1 cellular context compared by ENCODE assay signal in genomic region chr16:81448154-81449131, GRCh38.
A peak's percentile ranks its signal among the peaks of the same experiment; 100 is the strongest.
TF ChIP-seq lines count a peak whose summit lies in the region.

No MANE protein-coding gene starts in this region.

TF ChIP-seq in HepG2, 621 proteins besides CTCF, POLR2A, EP300 and RAD21 (continued from another document and continues in another):
- 0 out of 2 replicates have a peak, but pooled peaks have one; percentile 73 for TF ChIP-seq PRDM10 (CRISPR knock-in tag; IDR thresholded peaks at IDR 0.05; ENCODE audit: low read depth)
- TF ChIP-seq ZBTB42 (CRISPR knock-in tag; IDR thresholded peaks at IDR 0.05), result 0 out of 2 replicates have a peak, but pooled peaks have one; percentile 82
- no peak for TF ChIP-seq TEAD2 (CRISPR knock-in tag; IDR thresholded peaks at IDR 0.05)
- peak; percentile 94 for TF ChIP-seq NRL (CRISPR knock-in tag; IDR thresholded peaks at IDR 0.05; ENCODE audit: borderline replicate concordance)
- no peak for TF ChIP-seq SP1 (IDR thresholded peaks at IDR 0.05)
- peak; percentile 48; the same call in 1 of the 2 replicates for TF ChIP-seq SP1 (CRISPR knock-in tag; IDR thresholded peaks at IDR 0.05)
- peak; percentile 83; the same call in 1 of the 2 replicates for TF ChIP-seq HIC2 (CRISPR knock-in tag; IDR thresholded peaks at IDR 0.05; ENCODE audit: low read depth)
- TF ChIP-seq ONECUT2 (CRISPR knock-in tag; IDR thresholded peaks at IDR 0.05), result peak; percentile 28; the same call in 1 of the 2 replicates
- peak; percentile 87; the same call in 1 of the 2 replicates for TF ChIP-seq DR1 (CRISPR knock-in tag; IDR thresholded peaks at IDR 0.05)
- TF ChIP-seq RNF2 (conservative IDR thresholded peaks at IDR 0.05; ENCODE audit: low read depth), result peak; percentile 68; the same call in 1 of the 2 replicates
- no peak for TF ChIP-seq SRSF9 (IDR thresholded peaks at IDR 0.05; ENCODE audit: borderline replicate concordance, insufficient read depth, low read depth, low read length, poor library complexity, severe bottlenecking)
- TF ChIP-seq ZNF777 (CRISPR knock-in tag; IDR thresholded peaks at IDR 0.05), result peak; percentile 59
- peak; percentile 64; the same call in 1 of the 2 replicates for TF ChIP-seq ZBTB14 (CRISPR knock-in tag; IDR thresholded peaks at IDR 0.05)
- no peak for TF ChIP-seq MTERF4 (CRISPR knock-in tag; IDR thresholded peaks at IDR 0.05)
- TF ChIP-seq CC2D1A (CRISPR knock-in tag; IDR thresholded peaks at IDR 0.05), result no peak; the same call in 1 of the 2 replicates
- TF ChIP-seq ZNF512 (CRISPR knock-in tag; IDR thresholded peaks at IDR 0.05), result no peak
- no peak for TF ChIP-seq TCF12 (IDR thresholded peaks at IDR 0.05)
- 0 out of 2 replicates have a peak, but pooled peaks have one; percentile 66 for TF ChIP-seq TCF12 (CRISPR knock-in tag; IDR thresholded peaks at IDR 0.05)
- peak; percentile 94 for TF ChIP-seq HOXA5 (CRISPR knock-in tag; IDR thresholded peaks at IDR 0.05)
- peak; percentile 61; the same call in 1 of the 2 replicates for TF ChIP-seq ETS1 (CRISPR knock-in tag; IDR thresholded peaks at IDR 0.05)
- TF ChIP-seq BCLAF1 (IDR thresholded peaks at IDR 0.05), result no peak
- TF ChIP-seq SMARCE1 (IDR thresholded peaks at IDR 0.05; ENCODE audit: borderline replicate concordance), result no peak
- peak; percentile 99 for TF ChIP-seq ZNF292 (CRISPR knock-in tag; IDR thresholded peaks at IDR 0.05; ENCODE audit: borderline replicate concordance, low read depth)
- peak; percentile 44; the same call in 1 of the 2 replicates for TF ChIP-seq ZNF510 (CRISPR knock-in tag; IDR thresholded peaks at IDR 0.05; ENCODE audit: low read depth)
- TF ChIP-seq ZSCAN31 (CRISPR knock-in tag; IDR thresholded peaks at IDR 0.05; ENCODE audit: low read depth), result peak; percentile 68; the same call in 1 of the 2 replicates
- TF ChIP-seq NFKB2 (CRISPR knock-in tag; IDR thresholded peaks at IDR 0.05; ENCODE audit: borderline replicate concordance), result peak; percentile 93
- peak; percentile 98 for TF ChIP-seq PAXIP1 (CRISPR knock-in tag; conservative IDR thresholded peaks at IDR 0.05)
- TF ChIP-seq TRAFD1 (CRISPR knock-in tag; IDR thresholded peaks at IDR 0.05; ENCODE audit: borderline replicate concordance), result no peak
- TF ChIP-seq SMC3 (IDR thresholded peaks at IDR 0.05; ENCODE audit: low read length), result peak; percentile 30
- peak; percentile 28 for TF ChIP-seq JARID2 (CRISPR knock-in tag; IDR thresholded peaks at IDR 0.05; ENCODE audit: insufficient replicate concordance)
- peak; percentile 39 for TF ChIP-seq ZNF343 (CRISPR knock-in tag; IDR thresholded peaks at IDR 0.05)
- TF ChIP-seq MBNL3 (CRISPR knock-in tag; conservative IDR thresholded peaks at IDR 0.05), result no peak
- peak; percentile 93; the same call in 1 of the 2 replicates for TF ChIP-seq ETV5 (CRISPR knock-in tag; IDR thresholded peaks at IDR 0.05; ENCODE audit: borderline replicate concordance)
- TF ChIP-seq REXO4 (CRISPR knock-in tag; IDR thresholded peaks at IDR 0.05; ENCODE audit: borderline replicate concordance), result no peak
- no peak; the same call in 1 of the 2 replicates for TF ChIP-seq JUN (CRISPR knock-in tag; IDR thresholded peaks at IDR 0.05)
- no peak; the same call in 1 of the 2 replicates for TF ChIP-seq SP140L (CRISPR knock-in tag; IDR thresholded peaks at IDR 0.05; ENCODE audit: borderline replicate concordance)
- no peak for TF ChIP-seq ZFP41 (CRISPR knock-in tag; IDR thresholded peaks at IDR 0.05; ENCODE audit: borderline replicate concordance)
- no peak for TF ChIP-seq ZNF775 (CRISPR knock-in tag; IDR thresholded peaks at IDR 0.05; ENCODE audit: borderline replicate concordance)
- TF ChIP-seq HNF4A (CRISPR knock-in tag; IDR thresholded peaks at IDR 0.05), result peak; percentile 99
- TF ChIP-seq ZBTB21 (CRISPR knock-in tag; IDR thresholded peaks at IDR 0.05), result peak; percentile 55
- TF ChIP-seq ZMYM4 (CRISPR knock-in tag; IDR thresholded peaks at IDR 0.05), result peak; percentile 89
- TF ChIP-seq ZNF337 (CRISPR knock-in tag; IDR thresholded peaks at IDR 0.05; ENCODE audit: borderline replicate concordance, low read depth), result peak; percentile 90; the same call in 1 of the 2 replicates
- peak; percentile 79; the same call in 1 of the 2 replicates for TF ChIP-seq ZNF501 (CRISPR knock-in tag; IDR thresholded peaks at IDR 0.05)
- peak; percentile 81; the same call in 1 of the 2 replicates for TF ChIP-seq NKX3-1 (CRISPR knock-in tag; IDR thresholded peaks at IDR 0.05)
- TF ChIP-seq SALL1 (CRISPR knock-in tag; IDR thresholded peaks at IDR 0.05), result peak; percentile 99
- TF ChIP-seq ZNF17 (CRISPR knock-in tag; IDR thresholded peaks at IDR 0.05), result no peak
